Comparison of ENCODE assay signal across 12 cellular contexts in genomic region chr14:52328286-52328685, GRCh38. TPM values are rescaled to one million over a fixed set of nuclear protein-coding genes. Genes with fewer than 3 reads are reported as not detected.
DNase-seq lines count a peak whose midpoint lies in the region; TF ChIP-seq lines count a peak whose summit lies in the region.
"Had no signal": no experiment of that assay in that cellular context is flagged by ENCODE, and none has a peak within 500 bp of the region (broad histone marks: within the 10 kb centered on the region; RNA-seq: fewer than 3 reads in every experiment).

No MANE protein-coding gene starts in this region.

- peaks cover 19% of the 10 kb centered on the region for H3K79me2 ChIP-seq in ACC112 (ENCODE audit: control insufficient read depth, insufficient read depth, low read length, unreplicated experiment)

- H3K4me1 Mint-ChIP-seq in activated T-helper 2 cell treated with anti-CD3 and anti-CD28 coated beads, Interferon-gamma antibody, Interleukin-2, Interleukin-4, amounts not matched to agents 10 μg/mL and 5 μg/mL and 100 μg/mL, durations not matched to agents 14 hours and 24 hours and 36 hours (ENCODE audit: low read depth), result peaks cover 81% of the 10 kb centered on the region
- H3K4me1 Mint-ChIP-seq: endodermal cell had no signal

- no peak for TF ChIP-seq CTCF in fibroblast of the aortic adventitia (IDR thresholded peaks at IDR 0.05; ENCODE audit: insufficient read depth, low read length)

- H2AFZ ChIP-seq in ACC112 (ENCODE audit: low read length, unreplicated experiment), result no peak overlapping the region

- H3K36me3 ChIP-seq in ACC112 (ENCODE audit: insufficient read depth, low read length), result peaks cover 12% of the 10 kb centered on the region
- H3K36me3 ChIP-seq: ovary had no signal

- H3K4me3 ChIP-seq in ACC112 (ENCODE audit: low read depth, low read length) (peak overlapping the region; percentile 52), fibroblast of the aortic adventitia (ENCODE audit: low read depth, low read length) (no peak overlapping the region)
- H3K4me3 ChIP-seq: ovary had no signal

- H3K4me3 Mint-ChIP-seq in activated T-helper 2 cell treated with anti-CD3 and anti-CD28 coated beads, Interferon-gamma antibody, Interleukin-2, Interleukin-4, amounts not matched to agents 10 μg/mL and 5 μg/mL and 100 μg/mL, durations not matched to agents 14 hours and 24 hours and 36 hours (ENCODE audit: low read depth), result no peak overlapping the region
- H3K4me3 Mint-ChIP-seq: endodermal cell had no signal

- peak overlapping the region; percentile 84 for H3K27ac Mint-ChIP-seq in activated T-helper 2 cell treated with anti-CD3 and anti-CD28 coated beads, Interferon-gamma antibody, Interleukin-2, Interleukin-4, amounts not matched to agents 10 μg/mL and 5 μg/mL and 100 μg/mL, durations not matched to agents 14 hours and 24 hours and 36 hours
- H3K27ac Mint-ChIP-seq: endodermal cell had no signal

- intact Hi-C loops in activated T-helper 2 cell treated with anti-CD3 and anti-CD28 coated beads, Interferon-gamma antibody, Interleukin-2, Interleukin-4, amounts not matched to agents 10 μg/mL and 5 μg/mL and 100 μg/mL, durations not matched to agents 14 hours and 24 hours and 36 hours (cut with micrococcal nuclease), result loop anchor here (5.0 kb wide), 1 partner anchor 481 kb away; no protein-coding TSS in a partner anchor
- intact Hi-C loops in posterior cingulate gyrus (cut with DNase I), result no loop called here
- intact Hi-C loops in head of caudate nucleus (cut with DNase I), result no loop called here

- H3K27me3 ChIP-seq in ACC112 (ENCODE audit: insufficient read depth, low read length), result no peaks in the 10 kb centered on the region
- H3K27me3 ChIP-seq: ovary had no signal

- H3K9me3 Mint-ChIP-seq in activated T-helper 2 cell treated with anti-CD3 and anti-CD28 coated beads, Interferon-gamma antibody, Interleukin-2, Interleukin-4, amounts not matched to agents 10 μg/mL and 5 μg/mL and 100 μg/mL, durations not matched to agents 14 hours and 24 hours and 36 hours, result peaks cover 4% of the 10 kb centered on the region

- peaks cover 90% of the 10 kb centered on the region for H3K36me3 Mint-ChIP-seq in activated T-helper 2 cell treated with anti-CD3 and anti-CD28 coated beads, Interferon-gamma antibody, Interleukin-2, Interleukin-4, amounts not matched to agents 10 μg/mL and 5 μg/mL and 100 μg/mL, durations not matched to agents 14 hours and 24 hours and 36 hours (ENCODE audit: low read depth)

- peaks cover 41% of the 10 kb centered on the region for H3K4me1 ChIP-seq in ACC112 (ENCODE audit: control insufficient read depth, insufficient read depth, low read length, unreplicated experiment)

- DNase-seq in HT1080 (ENCODE audit: low read depth) (peak; percentile 66), fibroblast of the aortic adventitia (ENCODE audit: low read depth) (peak; percentile 57), posterior cingulate gyrus (no peak), NCI-H446 (lab: John Stamatoyannopoulos, UW) (no peak), head of caudate nucleus (no peak), 8988T (no peak)
- DNase-seq in activated T-helper 2 cell treated with anti-CD3 and anti-CD28 coated beads, Interferon-gamma antibody, Interleukin-2, Interleukin-4, amounts not matched to agents 10 μg/mL and 5 μg/mL and 100 μg/mL, durations not matched to agents 14 hours and 24 hours and 36 hours (ENCODE audit: low spot score), result no peak
- DNase-seq: anterior cingulate cortex, endodermal cell, NCI-H1092, ovary had no signal

- no peaks in the 10 kb centered on the region for H3K27me3 Mint-ChIP-seq in activated T-helper 2 cell treated with anti-CD3 and anti-CD28 coated beads, Interferon-gamma antibody, Interleukin-2, Interleukin-4, amounts not matched to agents 10 μg/mL and 5 μg/mL and 100 μg/mL, durations not matched to agents 14 hours and 24 hours and 36 hours (ENCODE audit: low read depth)

- peak overlapping the region; percentile 95 for H3K27ac ChIP-seq in ACC112 (ENCODE audit: low read depth, low read length)
- H3K27ac ChIP-seq: ovary had no signal

RNA-seq across cellular contexts. Expression of gene PTGER2, which starts 14.2 kb away (rescaled TPM):
- not detected in 2 replicates for total RNA-seq in HT1080 (2014; rRNA removed; shearing (Covaris generic))
- polyA plus RNA-seq in HT1080 (2015; cell fraction: cytosol; rRNA removed), result not detected in 2 replicates
- not detected in 2 replicates for polyA plus RNA-seq in HT1080 (2015; cell fraction: nucleus; rRNA removed)
- total RNA-seq in activated T-helper 2 cell treated with anti-CD3 and anti-CD28 coated beads, Interferon-gamma antibody, Interleukin-2, Interleukin-4, amounts not matched to agents 10 μg/mL and 5 μg/mL and 100 μg/mL, durations not matched to agents 14 hours and 24 hours and 36 hours, result 53.3 and 54.1 TPM in 2 replicates
- total RNA-seq in fibroblast of the aortic adventitia (ENCODE audit: low replicate concordance), result 1.6 and 50.1 TPM in 2 replicates
- total RNA-seq: endodermal cell had no signal

Comparison
In these comparisons a context has a peak if more than half of its experiments do, and no peak if none do; other contexts are left out.
1. DNase-seq: peak in HT1080 (single experiment) and fibroblast of the aortic adventitia (single experiment); none in activated T-helper 2 cell treated with anti-CD3 and anti-CD28 coated beads, Interferon-gamma antibody, Interleukin-2, Interleukin-4, amounts not matched to agents 10 μg/mL and 5 μg/mL and 100 μg/mL, durations not matched to agents 14 hours and 24 hours and 36 hours (single experiment), posterior cingulate gyrus (0 of 10), NCI-H446 (0 of 2), head of caudate nucleus (0 of 42) and 8988T (single experiment).